In genomic region chr17:78108726-78109488, GRCh38 we compare ENCODE assay signal across 17 cellular contexts. TPM values are rescaled to one million over a fixed set of nuclear protein-coding genes. Genes with fewer than 3 reads are reported as not detected.
A peak's percentile ranks its signal among the peaks of the same experiment; 100 is the strongest.
DNase-seq lines count a peak whose midpoint lies in the region; ATAC-seq and TF ChIP-seq lines count a peak whose summit lies in the region.
"Had no signal": no experiment of that assay in that cellular context is flagged by ENCODE, and none has a peak within 500 bp of the region (broad histone marks: within the 10 kb centered on the region; RNA-seq: fewer than 3 reads in every experiment).

No MANE protein-coding gene starts in this region.

- dilution Hi-C loops in IMR-90 (cut with HindIII; ENCODE audit: low sequenced_read_pairs, unreplicated experiment): no loop called here

- peaks cover 54% of the 10 kb centered on the region for H3K36me3 Mint-ChIP-seq in activated CD8-positive, alpha-beta T cell treated with anti-CD3 and anti-CD28 coated beads, Interleukin-2, amount 10 ng/mL, durations not matched to agents 7 days and 5 days (ENCODE audit: low read depth)
- H3K36me3 Mint-ChIP-seq in activated CD8-positive, alpha-beta T cell treated with anti-CD3 and anti-CD28 coated beads for 36 hours (ENCODE audit: low read depth): peaks cover 39% of the 10 kb centered on the region

- no peaks in the 10 kb centered on the region; the same call in 1 of the 2 replicates for H3K4me1 ChIP-seq in IMR-90 (ENCODE audit: control insufficient read depth, insufficient read depth, low read length)

- H2BK5ac ChIP-seq in IMR-90 (ENCODE audit: low read depth, low read length, poor library complexity, severe bottlenecking): no peak overlapping the region

- no peaks in the 10 kb centered on the region for H3K9me1 ChIP-seq in IMR-90 (ENCODE audit: insufficient read depth, low read length)

- TF ChIP-seq RAD21 in IMR-90 (IDR thresholded peaks at IDR 0.05; ENCODE audit: low read length): no peak

- peaks cover 3% of the 10 kb centered on the region; the same call in 1 of the 2 replicates for H3K27me3 ChIP-seq in IMR-90 (ENCODE audit: control insufficient read depth, insufficient read depth, low read length)
- H3K27me3 ChIP-seq: stomach had no signal

- H3K4me2 ChIP-seq in IMR-90 (ENCODE audit: low read depth, low read length): no peak overlapping the region

- no peak overlapping the region for H3K4me3 ChIP-seq in IMR-90 (ENCODE audit: insufficient read depth, low read depth, low read length)
- H3K4me3 ChIP-seq: stomach had no signal

- H2AFZ ChIP-seq in IMR-90 (replicated peaks; ENCODE audit: low read length, poor library complexity): no peak overlapping the region

- no peak overlapping the region for H4K5ac ChIP-seq in IMR-90 (ENCODE audit: low read depth, low read length)

- H3K9me3 ChIP-seq in IMR-90 (ENCODE audit: control insufficient read depth, insufficient read depth, low read length): no peaks in the 10 kb centered on the region
- H3K9me3 ChIP-seq: stomach had no signal

- H3K27ac ChIP-seq in IMR-90 (ENCODE audit: insufficient read depth, low read length) (no peak overlapping the region), cingulate gyrus (ENCODE audit: low read depth, low read length) (peak overlapping the region; percentile 39)
- H3K27ac ChIP-seq: stomach, WERI-Rb-1 had no signal

- H3K4ac ChIP-seq in IMR-90 (ENCODE audit: low read depth, low read length): no peak overlapping the region

- ATAC-seq in activated CD8-positive, alpha-beta T cell treated with anti-CD3 and anti-CD28 coated beads, Interleukin-2, amount 10 ng/mL, durations not matched to agents 7 days and 5 days: no peak
- no peak for ATAC-seq in activated CD8-positive, alpha-beta T cell treated with anti-CD3 and anti-CD28 coated beads for 36 hours
- ATAC-seq in IMR-90 (ENCODE audit: low read depth): no peak
- peak; percentile 20 for ATAC-seq in sciatic nerve
- no peak for ATAC-seq in HG03139 (IDR thresholded peaks at IDR 0.05; ENCODE audit: unreplicated experiment)
- ATAC-seq: left lobe of liver had no signal

- no peak overlapping the region for H2AK5ac ChIP-seq in IMR-90 (ENCODE audit: low read depth, low read length)

- no peak for TF ChIP-seq CTCF in activated CD8-positive, alpha-beta T cell treated with anti-CD3 and anti-CD28 coated beads for 36 hours (IDR thresholded peaks at IDR 0.05)
- no peak for TF ChIP-seq CTCF in IMR-90 (conservative IDR thresholded peaks at IDR 0.05; ENCODE audit: low read depth, low read length)

- no peak overlapping the region for H2BK120ac ChIP-seq in IMR-90 (ENCODE audit: low read depth, low read length)

- intact Hi-C loops in activated CD8-positive, alpha-beta T cell treated with anti-CD3 and anti-CD28 coated beads for 36 hours (cut with micrococcal nuclease): no loop called here
- intact Hi-C loops in IMR-90 (cut with micrococcal nuclease) (no loop called here), sciatic nerve (cut with DNase I) (no loop called here)

- H3K18ac ChIP-seq in IMR-90 (ENCODE audit: low read depth, low read length): no peak overlapping the region

- peaks cover 19% of the 10 kb centered on the region for H3K4me1 Mint-ChIP-seq in activated CD8-positive, alpha-beta T cell treated with anti-CD3 and anti-CD28 coated beads, Interleukin-2, amount 10 ng/mL, durations not matched to agents 7 days and 5 days (ENCODE audit: low read depth)
- H3K4me1 Mint-ChIP-seq in activated CD8-positive, alpha-beta T cell treated with anti-CD3 and anti-CD28 coated beads for 36 hours (ENCODE audit: low read depth): peaks cover 31% of the 10 kb centered on the region

- no peak overlapping the region for H3K14ac ChIP-seq in IMR-90 (replicated peaks; ENCODE audit: low read depth, low read length)

- peak overlapping the region; percentile 25 for H3K27ac Mint-ChIP-seq in activated CD8-positive, alpha-beta T cell treated with anti-CD3 and anti-CD28 coated beads, Interleukin-2, amount 10 ng/mL, durations not matched to agents 7 days and 5 days
- no peak overlapping the region for H3K27ac Mint-ChIP-seq in activated CD8-positive, alpha-beta T cell treated with anti-CD3 and anti-CD28 coated beads for 36 hours

- no TSS peak for BruUV-seq in IMR-90 (replicated peaks; lab: Mats Ljungman, UMichigan)

- no peak overlapping the region for H4K8ac ChIP-seq in IMR-90 (ENCODE audit: low read depth in 2 of 2, low read length in 2 of 2)

- H3K9me3 Mint-ChIP-seq in activated CD8-positive, alpha-beta T cell treated with anti-CD3 and anti-CD28 coated beads, Interleukin-2, amount 10 ng/mL, durations not matched to agents 7 days and 5 days (ENCODE audit: insufficient read depth): no peaks in the 10 kb centered on the region
- no peaks in the 10 kb centered on the region for H3K9me3 Mint-ChIP-seq in activated CD8-positive, alpha-beta T cell treated with anti-CD3 and anti-CD28 coated beads for 36 hours
- H3K9me3 Mint-ChIP-seq: CD8-positive, alpha-beta memory T cell had no signal

- TF ChIP-seq POLR2A in IMR-90 (IDR thresholded peaks at IDR 0.05; ENCODE audit: low read depth, low read length): no peak

- H2BK20ac ChIP-seq in IMR-90 (ENCODE audit: low read depth, low read length): no peak overlapping the region

- H3K56ac ChIP-seq in IMR-90 (ENCODE audit: extremely low read depth, insufficient read depth, low read length): no peak overlapping the region

- H2AK9ac ChIP-seq in IMR-90 (replicated peaks; ENCODE audit: low read depth, low read length, poor library complexity): peak overlapping the region; percentile 48

- H3K79me1 ChIP-seq in IMR-90 (ENCODE audit: low read depth in 1 of 2, low read length in 2 of 2): no peaks in the 10 kb centered on the region

- CTCF ChIA-PET in activated CD8-positive, alpha-beta T cell treated with anti-CD3 and anti-CD28 coated beads, Interleukin-2, amount 10 ng/mL, durations not matched to agents 7 days and 5 days (lab: Charles Lee): interaction anchor here (0.7 to 1.0 kb wide), 2 partner anchors 17 to 29 kb away, joined by 3 to 5 read pairs; no protein-coding TSS in a partner anchor
- CTCF ChIA-PET in activated CD8-positive, alpha-beta T cell treated with anti-CD3 and anti-CD28 coated beads for 36 hours (lab: Charles Lee): interaction anchor here (0.6 to 1.0 kb wide), 3 partner anchors 17 to 25 kb away, joined by 3 to 4 read pairs (median 3); no protein-coding TSS in a partner anchor
- CTCF ChIA-PET in IMR-90 (lab: Yijun Ruan, JAX): no interaction called here

- no peaks in the 10 kb centered on the region for H3K27me3 Mint-ChIP-seq in activated CD8-positive, alpha-beta T cell treated with anti-CD3 and anti-CD28 coated beads, Interleukin-2, amount 10 ng/mL, durations not matched to agents 7 days and 5 days (ENCODE audit: low read depth)
- no peaks in the 10 kb centered on the region for H3K27me3 Mint-ChIP-seq in activated CD8-positive, alpha-beta T cell treated with anti-CD3 and anti-CD28 coated beads for 36 hours

- H4K20me1 ChIP-seq in IMR-90 (ENCODE audit: insufficient read depth, low read length): no peaks in the 10 kb centered on the region

- H3K36me3 ChIP-seq in IMR-90 (ENCODE audit: control insufficient read depth, insufficient read depth, low read length): peaks cover 9% of the 10 kb centered on the region

- no peak overlapping the region for H3K4me3 Mint-ChIP-seq in activated CD8-positive, alpha-beta T cell treated with anti-CD3 and anti-CD28 coated beads, Interleukin-2, amount 10 ng/mL, durations not matched to agents 7 days and 5 days
- no peak overlapping the region for H3K4me3 Mint-ChIP-seq in activated CD8-positive, alpha-beta T cell treated with anti-CD3 and anti-CD28 coated beads for 36 hours
- H3K4me3 Mint-ChIP-seq: CD8-positive, alpha-beta memory T cell had no signal

- DNase-seq in activated CD8-positive, alpha-beta T cell treated with anti-CD3 and anti-CD28 coated beads, Interleukin-2, amount 10 ng/mL, durations not matched to agents 7 days and 5 days: no peak
- DNase-seq in activated CD8-positive, alpha-beta T cell treated with anti-CD3 and anti-CD28 coated beads for 36 hours: no peak
- DNase-seq in IMR-90 (no peak), sciatic nerve (ENCODE audit: low spot score) (no peak), mucosa of gallbladder (ENCODE audit: low spot score) (no peak)
- DNase-seq in activated CD4-positive, CD25-positive, alpha-beta regulatory T cell treated with anti-CD3 and anti-CD28 coated beads, Interleukin-2, amount 50 U/mL, for 72 hours: no peak
- DNase-seq: activated naive CD4-positive, alpha-beta T cell treated with anti-CD3 and anti-CD28 coated beads, Interleukin-2, amount 50 U/mL, for 16 hours; CD8-positive, alpha-beta memory T cell; NCI-H1417 treated with DMSO at 0.1 percent for 48 hours; stomach; WERI-Rb-1 had no signal

- no peak overlapping the region for H2BK15ac ChIP-seq in IMR-90 (ENCODE audit: low read depth, low read length)

- H3K9ac ChIP-seq in IMR-90 (ENCODE audit: low read depth, low read length): no peak overlapping the region

- in situ Hi-C loops in IMR-90 (cut with MboI; ENCODE audit: low sequenced_read_pairs): no loop called here

- WGBS in IMR-90 (ENCODE audit: extremely low coverage in 2 of 2, insufficient read length in 1 of 2), 2 experiments: 86% methylated on average over 11 of the region's 18 CpGs; no CpG with 5 or more reads in 1 of the 2 experiments

- no peak overlapping the region for H3K23ac ChIP-seq in IMR-90 (ENCODE audit: low read depth, low read length)

- POLR2A ChIA-PET in activated CD8-positive, alpha-beta T cell treated with anti-CD3 and anti-CD28 coated beads, Interleukin-2, amount 10 ng/mL, durations not matched to agents 7 days and 5 days (lab: Charles Lee): interaction anchor here (1.6 kb wide), 1 partner anchor 21 kb away, joined by 6 read pairs; the partner anchor contains the start of gene TMC8
- POLR2A ChIA-PET in activated CD8-positive, alpha-beta T cell treated with anti-CD3 and anti-CD28 coated beads for 36 hours (lab: Charles Lee): interaction anchor here (0.8 to 1.7 kb wide), 5 partner anchors 9 to 29 kb away, joined by 3 to 5 read pairs (median 4); no protein-coding TSS in a partner anchor
- POLR2A ChIA-PET in IMR-90 (lab: Charles Lee; ENCODE audit: unreplicated experiment): interaction anchor here (0.5 kb wide), 1 partner anchor 146 kb away, joined by 5 read pairs; no protein-coding TSS in a partner anchor

- no peak overlapping the region for H4K91ac ChIP-seq in IMR-90 (ENCODE audit: insufficient read depth, low read depth, low read length)

RNA-seq across cellular contexts. Expression of gene TMC6, which starts 19.6 kb away (rescaled TPM):
- 100 to 1,000 TPM; 407 to 476 TPM for total RNA-seq in activated CD8-positive, alpha-beta T cell treated with anti-CD3 and anti-CD28 coated beads, Interleukin-2, amount 10 ng/mL, durations not matched to agents 7 days and 5 days
- 100 to 1,000 TPM; 209 to 213 TPM for total RNA-seq in activated CD8-positive, alpha-beta T cell treated with anti-CD3 and anti-CD28 coated beads for 36 hours
- total RNA-seq in IMR-90 (2012; rRNA removed) (0.28 TPM in 1 of 2 replicates, not detected in the other), sciatic nerve (95.0 TPM), mucosa of gallbladder (43.9 TPM)
- 0.19 and 0.32 TPM in 2 replicates for polyA plus RNA-seq in IMR-90 (2012; rRNA removed)
- polyA plus RNA-seq in IMR-90 (2012; cell fraction: cytosol; rRNA removed): 0.03 and 0.25 TPM in 2 replicates
- 0.63 and 1.1 TPM in 2 replicates for polyA plus RNA-seq in IMR-90 (2012; cell fraction: nucleus; rRNA removed; ENCODE audit: low replicate concordance)

RNA-seq across cellular contexts. Expression of gene TMC8, which starts 21.7 kb away (rescaled TPM):
- total RNA-seq in activated CD8-positive, alpha-beta T cell treated with anti-CD3 and anti-CD28 coated beads, Interleukin-2, amount 10 ng/mL, durations not matched to agents 7 days and 5 days: 100 to 1,000 TPM; 258 to 278 TPM
- total RNA-seq in activated CD8-positive, alpha-beta T cell treated with anti-CD3 and anti-CD28 coated beads for 36 hours: 100 to 1,000 TPM; 182 to 197 TPM
- total RNA-seq in IMR-90 (2012; rRNA removed): not detected in 2 replicates
- polyA plus RNA-seq in IMR-90 (2012; rRNA removed): not detected in 2 replicates
- polyA plus RNA-seq in IMR-90 (2012; cell fraction: cytosol; rRNA removed): not detected in 2 replicates
- polyA plus RNA-seq in IMR-90 (2012; cell fraction: nucleus; rRNA removed; ENCODE audit: low replicate concordance): 0.01 TPM in 1 of 2 replicates, not detected in the other
- 12.5 TPM for total RNA-seq in sciatic nerve
- total RNA-seq in mucosa of gallbladder: 16.2 TPM
- total RNA-seq: bronchial epithelial cell, Daoy had no signal

RNA-seq across cellular contexts. Expression of gene C17orf99, which starts 37.3 kb away (rescaled TPM):
- total RNA-seq in activated CD8-positive, alpha-beta T cell treated with anti-CD3 and anti-CD28 coated beads, Interleukin-2, amount 10 ng/mL, durations not matched to agents 7 days and 5 days: not detected
- under 1 TPM in 1 of 2 experiments, not detected in 1; 0.51 TPM for total RNA-seq in activated CD8-positive, alpha-beta T cell treated with anti-CD3 and anti-CD28 coated beads for 36 hours
- total RNA-seq in IMR-90 (2012; rRNA removed): not detected in 2 replicates
- not detected in 2 replicates for polyA plus RNA-seq in IMR-90 (2012; rRNA removed)
- polyA plus RNA-seq in IMR-90 (2012; cell fraction: cytosol; rRNA removed): not detected in 2 replicates
- not detected in 2 replicates for polyA plus RNA-seq in IMR-90 (2012; cell fraction: nucleus; rRNA removed; ENCODE audit: low replicate concordance)
- 0.71 TPM for total RNA-seq in sciatic nerve
- total RNA-seq in mucosa of gallbladder: not detected
- total RNA-seq: A172; bronchial epithelial cell; CD8-positive, alpha-beta memory T cell; Daoy; left lobe of liver; stomach had no signal
- polyA plus RNA-seq: CD8-positive, alpha-beta memory T cell had no signal

RNA-seq across cellular contexts. Expression of gene SYNGR2, which starts 59.5 kb away (rescaled TPM):
- total RNA-seq in activated CD8-positive, alpha-beta T cell treated with anti-CD3 and anti-CD28 coated beads, Interleukin-2, amount 10 ng/mL, durations not matched to agents 7 days and 5 days: 10 to 100 TPM; 41.1 to 44.3 TPM
- total RNA-seq in activated CD8-positive, alpha-beta T cell treated with anti-CD3 and anti-CD28 coated beads for 36 hours: 10 to 100 TPM; 92.6 to 95.1 TPM
- total RNA-seq in IMR-90 (2012; rRNA removed): 11.1 and 14.7 TPM in 2 replicates
- 63.1 and 77.3 TPM in 2 replicates for polyA plus RNA-seq in IMR-90 (2012; rRNA removed)
- 38.9 and 89.5 TPM in 2 replicates for polyA plus RNA-seq in IMR-90 (2012; cell fraction: cytosol; rRNA removed)
- polyA plus RNA-seq in IMR-90 (2012; cell fraction: nucleus; rRNA removed; ENCODE audit: low replicate concordance): 27.9 and 43.7 TPM in 2 replicates
- 73.6 TPM for total RNA-seq in sciatic nerve
- 142 TPM for total RNA-seq in mucosa of gallbladder

Comparison
In these comparisons a context has a peak if more than half of its experiments do, and no peak if none do; other contexts are left out.
1. RNA of gene TMC6, which starts 19.6 kb away (total RNA-seq): 407 to 476 TPM in activated CD8-positive, alpha-beta T cell treated with anti-CD3 and anti-CD28 coated beads, Interleukin-2, amount 10 ng/mL, durations not matched to agents 7 days and 5 days, 209 to 213 TPM in activated CD8-positive, alpha-beta T cell treated with anti-CD3 and anti-CD28 coated beads for 36 hours, 95.0 TPM in sciatic nerve (single experiment) and 43.9 TPM in mucosa of gallbladder (single experiment); 0.28 TPM in IMR-90; every median in the first group is over 10 times any median in the second.
2. RNA of gene TMC8, which starts 21.7 kb away (total RNA-seq): 258 to 278 TPM in activated CD8-positive, alpha-beta T cell treated with anti-CD3 and anti-CD28 coated beads, Interleukin-2, amount 10 ng/mL, durations not matched to agents 7 days and 5 days, 182 to 197 TPM in activated CD8-positive, alpha-beta T cell treated with anti-CD3 and anti-CD28 coated beads for 36 hours, 16.2 TPM in mucosa of gallbladder (single experiment) and 12.5 TPM in sciatic nerve (single experiment); not detected in IMR-90; every median in the first group is over 10 times any median in the second.